In the genomic region with DNA sequence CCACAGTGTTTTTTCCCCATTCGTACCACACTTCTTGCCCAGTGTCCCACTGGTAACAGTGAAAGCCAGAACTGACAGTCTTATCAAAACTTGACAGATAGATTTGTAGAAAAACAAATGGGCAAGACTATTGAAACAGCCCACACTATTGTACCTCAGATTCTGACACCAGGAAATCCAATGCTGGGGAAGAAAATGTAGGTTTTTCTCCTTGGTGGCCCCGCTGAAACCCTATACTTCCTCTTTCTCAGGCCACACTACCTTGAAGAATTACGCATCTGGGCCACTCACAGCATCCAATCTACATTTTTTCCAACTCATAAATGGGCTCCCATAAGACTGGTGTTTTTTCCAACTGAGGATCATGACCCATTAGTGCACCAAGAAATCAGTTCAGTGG, we compare ENCODE assay signal across 12 cellular contexts.
DNase-seq lines count a peak whose midpoint lies in the region; ATAC-seq and TF ChIP-seq lines count a peak whose summit lies in the region.
"Had no signal": no experiment of that assay in that cellular context is flagged by ENCODE, and none has a peak within 500 bp of the region (broad histone marks: within the 10 kb centered on the region; RNA-seq: fewer than 3 reads in every experiment).

No MANE protein-coding gene starts in this region.

- no peaks in the 10 kb centered on the region for H4K20me1 ChIP-seq in hepatocyte (ENCODE audit: insufficient read depth, poor library complexity, severe bottlenecking)

- H3K27ac ChIP-seq in mesendoderm (ENCODE audit: low read depth, low read length) = no peak overlapping the region
- no peak overlapping the region for H3K27ac ChIP-seq in hepatocyte

- H3K56ac ChIP-seq in mesendoderm (ENCODE audit: low read length) = peak overlapping the region; percentile 15

- no peak overlapping the region for H3K23ac ChIP-seq in mesendoderm (ENCODE audit: low read length)

- no peak for DNase-seq in mesendoderm
- DNase-seq in activated CD4-positive, alpha-beta T cell treated with anti-CD3 and anti-CD28 coated beads for 1 hour = no peak
- no peak for DNase-seq in hepatocyte (ENCODE audit: low spot score)
- no peak for DNase-seq in stimulated activated CD4-positive, alpha-beta T cell treated with anti-CD3 and anti-CD28 coated beads, Interleukin-15, amount 100 ng/mL, for 24 hours
- DNase-seq: effector memory CD4-positive, alpha-beta T cell; SHP77 had no signal

- no peak overlapping the region for H4K5ac ChIP-seq in mesendoderm (ENCODE audit: low read length)

- no peaks in the 10 kb centered on the region for H3K9me2 ChIP-seq in hepatocyte (replicated peaks; ENCODE audit: insufficient read depth)

- no peak overlapping the region for H4K8ac ChIP-seq in mesendoderm (ENCODE audit: low read depth, low read length)

- peak; percentile 71 for ATAC-seq in GM18907 (IDR thresholded peaks at IDR 0.05; ENCODE audit: unreplicated experiment)
- ATAC-seq in GM21619 (IDR thresholded peaks at IDR 0.05; ENCODE audit: unreplicated experiment) = peak; percentile 69
- peak; percentile 66 for ATAC-seq in HG03378 (IDR thresholded peaks at IDR 0.05; ENCODE audit: unreplicated experiment)
- ATAC-seq: K562; stimulated activated effector memory CD8-positive, alpha-beta T cell treated with anti-CD3 and anti-CD28 coated beads, Interleukin-12 subunit alpha, Interleukin-12 subunit beta, amount 100 ng/mL, for 72 hours; WTC11 had no signal

- no peak overlapping the region for H3K4ac ChIP-seq in mesendoderm (ENCODE audit: low read depth, low read length)

- no peaks in the 10 kb centered on the region for H3K79me1 ChIP-seq in mesendoderm (ENCODE audit: low read length)

- no peak overlapping the region for H3K9ac ChIP-seq in mesendoderm (ENCODE audit: low read length)

- H2AK5ac ChIP-seq in mesendoderm (ENCODE audit: low read length) = no peak overlapping the region

- no peak for TF ChIP-seq CTCF in hepatocyte (IDR thresholded peaks at IDR 0.05; ENCODE audit: poor library complexity)

- H2BK15ac ChIP-seq in mesendoderm (replicated peaks; ENCODE audit: low read depth) = peak overlapping the region; percentile 86

- no peak overlapping the region for H3K4me3 ChIP-seq in mesendoderm (ENCODE audit: low read length)
- H3K4me3 ChIP-seq in hepatocyte = no peak overlapping the region
- H3K4me3 ChIP-seq: K562 had no signal

- WGBS in mesendoderm (ENCODE audit: extremely low coverage, insufficient coverage, low lambda C conversion rate) = no CpG with 5 or more reads among the region's 3 CpGs
- 77% methylated on average over 3 of the region's 3 CpGs for WGBS in hepatocyte (ENCODE audit: low lambda C conversion rate, missing lambda C conversion rate)

- H3K18ac ChIP-seq in mesendoderm (ENCODE audit: low read length) = no peak overlapping the region

- H3K79me2 ChIP-seq in mesendoderm (ENCODE audit: control insufficient read depth, insufficient read depth, low read length) = no peaks in the 10 kb centered on the region
- H3K79me2 ChIP-seq in hepatocyte = no peaks in the 10 kb centered on the region

- H3K4me1 ChIP-seq in mesendoderm (ENCODE audit: control insufficient read depth, low read depth, low read length) (peaks cover 2% of the 10 kb centered on the region), hepatocyte (ENCODE audit: insufficient read depth) (no peaks in the 10 kb centered on the region)

- H3K36me3 ChIP-seq in mesendoderm (ENCODE audit: control insufficient read depth, insufficient read depth, low read length) = no peaks in the 10 kb centered on the region
- no peaks in the 10 kb centered on the region for H3K36me3 ChIP-seq in hepatocyte (replicated peaks; ENCODE audit: insufficient read depth, low read depth)

- H2BK120ac ChIP-seq in mesendoderm (ENCODE audit: low read depth, low read length) = peak overlapping the region; percentile 49

- H3K27me3 ChIP-seq in mesendoderm (ENCODE audit: insufficient read depth, low read length, poor library complexity) = no peaks in the 10 kb centered on the region
- no peaks in the 10 kb centered on the region for H3K27me3 ChIP-seq in hepatocyte

- no peaks in the 10 kb centered on the region for H3K9me3 ChIP-seq in hepatocyte (ENCODE audit: low read depth)

- H2BK5ac ChIP-seq in mesendoderm (ENCODE audit: low read length) = no peak overlapping the region

- H3K4me2 ChIP-seq in mesendoderm (ENCODE audit: low read length) = no peak overlapping the region
- no peak overlapping the region for H3K4me2 ChIP-seq in hepatocyte

- no peak overlapping the region for H2AFZ ChIP-seq in hepatocyte
